In the genomic region with DNA sequence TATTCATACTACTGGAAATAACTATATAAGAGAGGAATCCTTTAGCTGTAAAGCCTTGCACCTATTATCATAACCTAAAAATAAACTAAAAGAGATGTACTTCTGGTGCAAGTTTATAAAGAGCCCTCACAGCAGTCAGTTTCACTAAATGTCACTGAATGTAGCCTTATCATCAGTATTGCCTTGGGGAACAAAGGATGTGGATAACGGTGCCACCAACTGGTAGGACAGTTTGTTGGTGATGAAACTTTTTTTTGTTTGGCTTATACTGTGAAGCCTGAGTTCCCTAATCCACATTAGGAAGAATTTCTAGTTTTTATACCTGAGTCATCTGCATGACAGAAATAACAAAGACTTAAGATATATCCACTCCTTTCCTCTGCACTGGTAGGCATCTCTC, we compare ENCODE assay signal across 8 cellular contexts.
DNase-seq lines count a peak whose midpoint lies in the region; ATAC-seq, FAIRE-seq and TF ChIP-seq lines count a peak whose summit lies in the region.

No MANE protein-coding gene starts in this region.

- no peaks in the 10 kb centered on the region for H3K36me3 ChIP-seq in psoas muscle (ENCODE audit: insufficient read depth in 1 of 2, low read depth in 1 of 2)

- FAIRE-seq in GM19239 (lab: Jason Lieb, UNC) (peak; percentile 42), endometrium (lab: Jason Lieb, UNC) (peak; percentile 35)

- no peaks in the 10 kb centered on the region for H3K9me3 ChIP-seq in psoas muscle

- no peak overlapping the region for H3K4me3 ChIP-seq in psoas muscle

- H3K9me3 Mint-ChIP-seq in stimulated activated memory B cell treated with anti-CD40 and anti-IgM and Interleukin-4, amounts not matched to agents 10 μg/mL and 1 μg/mL and 100 μg/mL, for 72 hours: no peaks in the 10 kb centered on the region
- H3K9me3 Mint-ChIP-seq in activated CD8-positive, alpha-beta memory T cell treated with anti-CD3 and anti-CD28 coated beads, Interleukin-2, amount 10 ng/mL, durations not matched to agents 7 days and 5 days (ENCODE audit: low read depth): no peaks in the 10 kb centered on the region
- no peaks in the 10 kb centered on the region for H3K9me3 Mint-ChIP-seq in activated T-cell treated with anti-CD3 and anti-CD28 coated beads, Interleukin-2, amount 50 U/mL, for 72 hours

- no peaks in the 10 kb centered on the region for H3K27me3 ChIP-seq in psoas muscle (ENCODE audit: insufficient read depth in 3 of 3, low read length in 2 of 3)

- intact Hi-C loops in psoas muscle (cut with DNase I): no loop called here

- no peaks in the 10 kb centered on the region for H3K36me3 Mint-ChIP-seq in stimulated activated memory B cell treated with anti-CD40 and anti-IgM and Interleukin-4, amounts not matched to agents 10 μg/mL and 1 μg/mL and 100 μg/mL, for 72 hours
- H3K36me3 Mint-ChIP-seq in activated CD8-positive, alpha-beta memory T cell treated with anti-CD3 and anti-CD28 coated beads, Interleukin-2, amount 10 ng/mL, durations not matched to agents 7 days and 5 days: no peaks in the 10 kb centered on the region
- no peaks in the 10 kb centered on the region for H3K36me3 Mint-ChIP-seq in activated T-cell treated with anti-CD3 and anti-CD28 coated beads, Interleukin-2, amount 50 U/mL, for 72 hours (ENCODE audit: insufficient read depth in 2 of 2)

- CTCF ChIA-PET in activated CD8-positive, alpha-beta memory T cell treated with anti-CD3 and anti-CD28 coated beads, Interleukin-2, amount 10 ng/mL, durations not matched to agents 7 days and 5 days (lab: Charles Lee): no interaction called here

- H3K27ac Mint-ChIP-seq in stimulated activated memory B cell treated with anti-CD40 and anti-IgM and Interleukin-4, amounts not matched to agents 10 μg/mL and 1 μg/mL and 100 μg/mL, for 72 hours: no peak overlapping the region
- no peak overlapping the region for H3K27ac Mint-ChIP-seq in activated CD8-positive, alpha-beta memory T cell treated with anti-CD3 and anti-CD28 coated beads, Interleukin-2, amount 10 ng/mL, durations not matched to agents 7 days and 5 days
- H3K27ac Mint-ChIP-seq in activated T-cell treated with anti-CD3 and anti-CD28 coated beads, Interleukin-2, amount 50 U/mL, for 72 hours: no peak overlapping the region

- DNase-seq in GM19239 (ENCODE audit: insufficient read length, low spot score) (no peak), NCI-H345 (lab: John Stamatoyannopoulos, UW) (peak; percentile 22), psoas muscle (no peak)
- DNase-seq in activated CD8-positive, alpha-beta memory T cell treated with anti-CD3 and anti-CD28 coated beads, Interleukin-2, amount 10 ng/mL, durations not matched to agents 7 days and 5 days: no peak
- DNase-seq in activated T-cell treated with anti-CD3 and anti-CD28 coated beads, Interleukin-2, amount 50 U/mL, for 72 hours: no peak

- H3K4me3 Mint-ChIP-seq in stimulated activated memory B cell treated with anti-CD40 and anti-IgM and Interleukin-4, amounts not matched to agents 10 μg/mL and 1 μg/mL and 100 μg/mL, for 72 hours: no peak overlapping the region
- no peak overlapping the region for H3K4me3 Mint-ChIP-seq in activated CD8-positive, alpha-beta memory T cell treated with anti-CD3 and anti-CD28 coated beads, Interleukin-2, amount 10 ng/mL, durations not matched to agents 7 days and 5 days
- no peak overlapping the region for H3K4me3 Mint-ChIP-seq in activated T-cell treated with anti-CD3 and anti-CD28 coated beads, Interleukin-2, amount 50 U/mL, for 72 hours

- H3K4me1 Mint-ChIP-seq in stimulated activated memory B cell treated with anti-CD40 and anti-IgM and Interleukin-4, amounts not matched to agents 10 μg/mL and 1 μg/mL and 100 μg/mL, for 72 hours: no peaks in the 10 kb centered on the region
- H3K4me1 Mint-ChIP-seq in activated CD8-positive, alpha-beta memory T cell treated with anti-CD3 and anti-CD28 coated beads, Interleukin-2, amount 10 ng/mL, durations not matched to agents 7 days and 5 days: no peaks in the 10 kb centered on the region
- H3K4me1 Mint-ChIP-seq in activated T-cell treated with anti-CD3 and anti-CD28 coated beads, Interleukin-2, amount 50 U/mL, for 72 hours (ENCODE audit: low read depth): no peaks in the 10 kb centered on the region

- peaks cover 9% of the 10 kb centered on the region for H3K27me3 Mint-ChIP-seq in stimulated activated memory B cell treated with anti-CD40 and anti-IgM and Interleukin-4, amounts not matched to agents 10 μg/mL and 1 μg/mL and 100 μg/mL, for 72 hours
- peaks cover 2% of the 10 kb centered on the region for H3K27me3 Mint-ChIP-seq in activated CD8-positive, alpha-beta memory T cell treated with anti-CD3 and anti-CD28 coated beads, Interleukin-2, amount 10 ng/mL, durations not matched to agents 7 days and 5 days
- H3K27me3 Mint-ChIP-seq in activated T-cell treated with anti-CD3 and anti-CD28 coated beads, Interleukin-2, amount 50 U/mL, for 72 hours (ENCODE audit: low read depth): peaks cover 36% of the 10 kb centered on the region

- WGBS in psoas muscle, 3 donors: 23 to 33% (median 27%) methylated on average over 1 of the region's 1 CpG

- peak; percentile 43 for TF ChIP-seq CTCF in 22Rv1 (IDR thresholded peaks at IDR 0.05)
- TF ChIP-seq CTCF in psoas muscle (IDR thresholded peaks at IDR 0.05): no peak

- H3K27ac ChIP-seq in 22Rv1: no peak overlapping the region
- no peak overlapping the region for H3K27ac ChIP-seq in psoas muscle

- no peaks in the 10 kb centered on the region for H3K4me1 ChIP-seq in psoas muscle

- peak; percentile 61 for ATAC-seq in stimulated activated memory B cell treated with anti-CD40 and anti-IgM and Interleukin-4, amounts not matched to agents 10 μg/mL and 1 μg/mL and 100 μg/mL, for 72 hours
- ATAC-seq in activated CD8-positive, alpha-beta memory T cell treated with anti-CD3 and anti-CD28 coated beads, Interleukin-2, amount 10 ng/mL, durations not matched to agents 7 days and 5 days: no peak
- ATAC-seq in activated T-cell treated with anti-CD3 and anti-CD28 coated beads, Interleukin-2, amount 50 U/mL, for 72 hours (replicated peaks in 1 of 2): no peak
- no peak for ATAC-seq in psoas muscle
